Comparison of ENCODE assay signal across 1 cellular context in genomic region chr2:237201461-237202287, GRCh38.
TF ChIP-seq lines count a peak whose summit lies in the region.

No MANE protein-coding gene starts in this region.

TF ChIP-seq in K562, 482 proteins besides CTCF, POLR2A, EP300 and RAD21 (continued from another document and continues in another):
- TF ChIP-seq ZNF318 (IDR thresholded peaks at IDR 0.05; ENCODE audit: borderline replicate concordance in 1 of 2, low read depth in 1 of 2) (0 out of 4 replicates have a peak, but pooled peaks of 1 of the 2 experiments have one; percentile 15), PHF21A (IDR thresholded peaks at IDR 0.05; ENCODE audit: borderline replicate concordance, low read depth) (no peak), MLLT1 (IDR thresholded peaks at IDR 0.05) (0 out of 4 replicates have a peak, but pooled peaks of 1 of the 2 experiments have one; percentile 51), L3MBTL2 (IDR thresholded peaks at IDR 0.05) (peak; percentile 20; the same call in 1 of the 2 replicates), PRMT5 (CRISPR knock-in tag; IDR thresholded peaks at IDR 0.05) (no peak), SMARCA4 (IDR thresholded peaks at IDR 0.05) (peak; percentile 89; the same call in 1 of the 2 replicates), NCOR1 (IDR thresholded peaks at IDR 0.05) (0 out of 2 replicates have a peak, but pooled peaks have one; percentile 15), NONO (IDR thresholded peaks at IDR 0.05; ENCODE audit: low read depth in 2 of 2, low read length in 1 of 2) (no peak), MBD2 (IDR thresholded peaks at IDR 0.05; ENCODE audit: borderline replicate concordance, low read depth) (0 out of 2 replicates have a peak, but pooled peaks have one; percentile 36), JUND (IDR thresholded peaks at IDR 0.05; ENCODE audit: borderline replicate concordance, low read depth, low read length) (peak; percentile 98), JUND (tag; IDR thresholded peaks at IDR 0.05; ENCODE audit: borderline replicate concordance, low read depth, low read length) (peak; percentile 97), MAX (CRISPR knock-in tag; IDR thresholded peaks at IDR 0.05) (peak; percentile 31; the same call in 1 of the 2 replicates), ZNF277 (CRISPR knock-in tag; IDR thresholded peaks at IDR 0.05; ENCODE audit: borderline replicate concordance) (no peak), ESRRA (IDR thresholded peaks at IDR 0.05; ENCODE audit: borderline replicate concordance, low read depth) (peak; percentile 47; the same call in 1 of the 2 replicates), ZBTB7A (IDR thresholded peaks at IDR 0.05; ENCODE audit: borderline replicate concordance, control insufficient read depth, low read depth, low read length) (peak; percentile 48; the same call in 1 of the 2 replicates), ZBTB5 (IDR thresholded peaks at IDR 0.05) (no peak), NEUROD1 (IDR thresholded peaks at IDR 0.05; ENCODE audit: borderline replicate concordance, low read depth, low read length, partially characterized antibody) (peak; percentile 34), MYC (IDR thresholded peaks at IDR 0.05; ENCODE audit: low read depth, low read length) (no peak), MYC (CRISPR knock-in tag; IDR thresholded peaks at IDR 0.05; ENCODE audit: borderline replicate concordance, low read depth) (no peak), TFAP4 (CRISPR knock-in tag; IDR thresholded peaks at IDR 0.05; ENCODE audit: borderline replicate concordance) (peak; percentile 29; the same call in 1 of the 2 replicates), MITF (IDR thresholded peaks at IDR 0.05) (0 out of 2 replicates have a peak, but pooled peaks have one; percentile 12), PRDM10 (IDR thresholded peaks at IDR 0.05; ENCODE audit: partially characterized antibody) (peak; percentile 81), JUNB (CRISPR knock-in tag; conservative IDR thresholded peaks at IDR 0.05) (peak; percentile 95), PYGO2 (tag; IDR thresholded peaks at IDR 0.05) (no peak), ATF3 (IDR thresholded peaks at IDR 0.05) (peak; percentile 95), ATF3 (CRISPR knock-in tag; conservative IDR thresholded peaks at IDR 0.05) (no peak), XRCC3 (IDR thresholded peaks at IDR 0.05) (no peak), FOSL1 (tag; conservative IDR thresholded peaks at IDR 0.05) (peak; percentile 99), ZNF175 (CRISPR knock-in tag; IDR thresholded peaks at IDR 0.05; ENCODE audit: low read depth) (0 out of 2 replicates have a peak, but pooled peaks have one; percentile 21), TBP (optimal IDR thresholded peaks at IDR 0.05; ENCODE audit: low read depth, low read length) (peak; percentile 12)
